1 cellular context compared by ENCODE assay signal in the genomic region with DNA sequence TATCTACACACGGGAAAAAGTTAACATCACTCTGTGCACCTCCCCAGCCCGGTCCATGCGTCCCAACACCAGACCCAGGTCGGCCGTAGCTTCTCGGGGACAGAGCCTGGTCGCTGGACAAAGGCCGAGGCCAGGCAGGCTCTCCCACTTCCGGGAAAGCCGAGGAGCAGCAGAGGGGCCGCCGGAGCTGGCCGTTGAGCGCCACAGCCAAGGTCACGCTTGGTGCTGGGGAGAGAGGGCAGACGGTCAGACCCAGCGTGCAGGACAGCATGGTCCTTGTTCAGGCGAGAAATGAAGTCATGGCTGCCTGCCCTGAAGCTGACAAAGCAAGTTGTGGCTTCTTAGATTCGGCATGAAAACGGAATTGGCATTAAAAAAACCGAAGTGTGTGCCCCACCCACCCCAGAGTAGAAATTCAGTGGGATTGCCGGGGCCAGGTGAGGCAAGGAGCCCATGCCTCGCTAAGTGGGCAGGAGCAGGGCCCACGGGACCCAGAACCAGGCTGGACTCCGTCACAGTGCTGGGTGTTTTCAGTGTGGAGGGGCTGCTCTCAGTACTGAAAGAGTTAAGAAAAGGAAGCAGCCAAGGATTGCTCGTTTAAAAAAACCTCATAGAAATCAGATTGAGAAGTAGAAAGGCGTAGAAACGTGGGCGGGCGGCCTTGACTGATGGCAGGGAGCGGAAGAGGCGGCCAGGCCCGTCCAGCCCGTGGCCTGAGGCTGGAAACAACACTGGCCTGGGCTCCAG.
TF ChIP-seq lines count a peak whose summit lies in the region.

No MANE protein-coding gene starts in this region.

TF ChIP-seq in GM23338, 12 proteins besides CTCF, POLR2A, EP300 and RAD21:
- TF ChIP-seq, protein P1, sequence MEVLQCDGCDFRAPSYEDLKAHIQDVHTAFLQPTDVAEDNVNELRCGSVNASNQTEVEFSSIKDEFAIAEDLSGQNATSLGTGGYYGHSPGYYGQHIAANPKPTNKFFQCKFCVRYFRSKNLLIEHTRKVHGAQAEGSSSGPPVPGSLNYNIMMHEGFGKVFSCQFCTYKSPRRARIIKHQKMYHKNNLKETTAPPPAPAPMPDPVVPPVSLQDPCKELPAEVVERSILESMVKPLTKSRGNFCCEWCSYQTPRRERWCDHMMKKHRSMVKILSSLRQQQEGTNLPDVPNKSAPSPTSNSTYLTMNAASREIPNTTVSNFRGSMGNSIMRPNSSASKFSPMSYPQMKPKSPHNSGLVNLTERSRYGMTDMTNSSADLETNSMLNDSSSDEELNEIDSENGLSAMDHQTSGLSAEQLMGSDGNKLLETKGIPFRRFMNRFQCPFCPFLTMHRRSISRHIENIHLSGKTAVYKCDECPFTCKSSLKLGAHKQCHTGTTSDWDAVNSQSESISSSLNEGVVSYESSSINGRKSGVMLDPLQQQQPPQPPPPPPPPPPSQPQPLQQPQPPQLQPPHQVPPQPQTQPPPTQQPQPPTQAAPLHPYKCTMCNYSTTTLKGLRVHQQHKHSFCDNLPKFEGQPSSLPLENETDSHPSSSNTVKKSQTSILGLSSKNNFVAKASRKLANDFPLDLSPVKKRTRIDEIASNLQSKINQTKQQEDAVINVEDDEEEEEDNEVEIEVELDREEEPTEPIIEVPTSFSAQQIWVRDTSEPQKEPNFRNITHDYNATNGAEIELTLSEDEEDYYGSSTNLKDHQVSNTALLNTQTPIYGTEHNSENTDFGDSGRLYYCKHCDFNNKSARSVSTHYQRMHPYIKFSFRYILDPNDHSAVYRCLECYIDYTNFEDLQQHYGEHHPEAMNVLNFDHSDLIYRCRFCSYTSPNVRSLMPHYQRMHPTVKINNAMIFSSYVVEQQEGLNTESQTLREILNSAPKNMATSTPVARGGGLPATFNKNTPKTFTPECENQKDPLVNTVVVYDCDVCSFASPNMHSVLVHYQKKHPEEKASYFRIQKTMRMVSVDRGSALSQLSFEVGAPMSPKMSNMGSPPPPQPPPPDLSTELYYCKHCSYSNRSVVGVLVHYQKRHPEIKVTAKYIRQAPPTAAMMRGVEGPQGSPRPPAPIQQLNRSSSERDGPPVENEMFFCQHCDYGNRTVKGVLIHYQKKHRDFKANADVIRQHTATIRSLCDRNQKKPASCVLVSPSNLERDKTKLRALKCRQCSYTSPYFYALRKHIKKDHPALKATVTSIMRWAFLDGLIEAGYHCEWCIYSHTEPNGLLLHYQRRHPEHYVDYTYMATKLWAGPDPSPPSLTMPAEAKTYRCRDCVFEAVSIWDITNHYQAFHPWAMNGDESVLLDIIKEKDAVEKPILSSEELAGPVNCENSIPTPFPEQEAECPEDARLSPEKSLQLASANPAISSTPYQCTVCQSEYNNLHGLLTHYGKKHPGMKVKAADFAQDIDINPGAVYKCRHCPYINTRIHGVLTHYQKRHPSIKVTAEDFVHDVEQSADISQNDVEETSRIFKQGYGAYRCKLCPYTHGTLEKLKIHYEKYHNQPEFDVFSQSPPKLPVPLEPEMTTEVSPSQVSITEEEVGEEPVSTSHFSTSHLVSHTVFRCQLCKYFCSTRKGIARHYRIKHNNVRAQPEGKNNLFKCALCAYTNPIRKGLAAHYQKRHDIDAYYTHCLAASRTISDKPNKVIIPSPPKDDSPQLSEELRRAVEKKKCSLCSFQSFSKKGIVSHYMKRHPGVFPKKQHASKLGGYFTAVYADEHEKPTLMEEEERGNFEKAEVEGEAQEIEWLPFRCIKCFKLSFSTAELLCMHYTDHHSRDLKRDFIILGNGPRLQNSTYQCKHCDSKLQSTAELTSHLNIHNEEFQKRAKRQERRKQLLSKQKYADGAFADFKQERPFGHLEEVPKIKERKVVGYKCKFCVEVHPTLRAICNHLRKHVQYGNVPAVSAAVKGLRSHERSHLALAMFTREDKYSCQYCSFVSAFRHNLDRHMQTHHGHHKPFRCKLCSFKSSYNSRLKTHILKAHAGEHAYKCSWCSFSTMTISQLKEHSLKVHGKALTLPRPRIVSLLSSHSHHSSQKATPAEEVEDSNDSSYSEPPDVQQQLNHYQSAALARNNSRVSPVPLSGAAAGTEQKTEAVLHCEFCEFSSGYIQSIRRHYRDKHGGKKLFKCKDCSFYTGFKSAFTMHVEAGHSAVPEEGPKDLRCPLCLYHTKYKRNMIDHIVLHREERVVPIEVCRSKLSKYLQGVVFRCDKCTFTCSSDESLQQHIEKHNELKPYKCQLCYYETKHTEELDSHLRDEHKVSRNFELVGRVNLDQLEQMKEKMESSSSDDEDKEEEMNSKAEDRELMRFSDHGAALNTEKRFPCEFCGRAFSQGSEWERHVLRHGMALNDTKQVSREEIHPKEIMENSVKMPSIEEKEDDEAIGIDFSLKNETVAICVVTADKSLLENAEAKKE (CRISPR knock-in tag; IDR thresholded peaks at IDR 0.05), result no peak
TF ChIP-seq in GM23338: peak in this region for 0.
